In genomic region chr9:89179535-89179919, GRCh38 we compare ENCODE assay signal across 9 cellular contexts. TPM values are rescaled to one million over a fixed set of nuclear protein-coding genes. Genes with fewer than 3 reads are reported as not detected.
DNase-seq lines count a peak whose midpoint lies in the region; ATAC-seq and TF ChIP-seq lines count a peak whose summit lies in the region.
"Had no signal": no experiment of that assay in that cellular context is flagged by ENCODE, and none has a peak within 500 bp of the region (broad histone marks: within the 10 kb centered on the region; RNA-seq: fewer than 3 reads in every experiment).

No MANE protein-coding gene starts in this region.

- H3K4me3 Mint-ChIP-seq in Caco-2 (ENCODE audit: unreplicated experiment), result peak overlapping the region; percentile 93
- H3K4me3 Mint-ChIP-seq in natural killer cell treated with Interleukin-12 subunit alpha and Interleukin-12 subunit beta and Interleukin-15 and Interleukin-18, amount 100 ng/mL, for 72 hours, result peak overlapping the region; percentile 74

- peak overlapping the region; percentile 97 for H3K27ac Mint-ChIP-seq in Caco-2 (ENCODE audit: unreplicated experiment)
- H3K27ac Mint-ChIP-seq in natural killer cell treated with Interleukin-12 subunit alpha and Interleukin-12 subunit beta and Interleukin-15 and Interleukin-18, amount 100 ng/mL, for 72 hours, result peak overlapping the region; percentile 57 to 82

- no peaks in the 10 kb centered on the region for H3K27me3 ChIP-seq in Caco-2 (replicated peaks; ENCODE audit: control insufficient read depth, insufficient read depth, low read length)
- peaks cover 2% of the 10 kb centered on the region for H3K27me3 ChIP-seq in endocrine pancreas (ENCODE audit: control insufficient read depth, insufficient read depth, low read length)

- H3K9me3 ChIP-seq in Caco-2 (no peaks in the 10 kb centered on the region), endocrine pancreas (ENCODE audit: control insufficient read depth, low read length) (no peaks in the 10 kb centered on the region)

- intact Hi-C loops in Caco-2 (cut with micrococcal nuclease; ENCODE audit: unreplicated experiment), result no loop called here

- H3K4me1 ChIP-seq in Caco-2 (no peaks in the 10 kb centered on the region), endocrine pancreas (ENCODE audit: control insufficient read depth, insufficient read depth, low read length) (peaks cover 5% of the 10 kb centered on the region)

- no peaks in the 10 kb centered on the region for H3K9me3 Mint-ChIP-seq in Caco-2 (ENCODE audit: unreplicated experiment)
- H3K9me3 Mint-ChIP-seq in natural killer cell treated with Interleukin-12 subunit alpha and Interleukin-12 subunit beta and Interleukin-15 and Interleukin-18, amount 100 ng/mL, for 72 hours, result no peaks in the 10 kb centered on the region

- DNase-seq in Caco-2 (no peak), NCI-H226 (peak; percentile 21), COR-L47 (lab: John Stamatoyannopoulos, UW) (no peak)
- no peak for DNase-seq in natural killer cell treated with Interleukin-12 subunit alpha and Interleukin-12 subunit beta and Interleukin-15 and Interleukin-18, amount 100 ng/mL, for 72 hours (ENCODE audit: low spot score)

- CTCF ChIA-PET in Caco-2 (lab: Charles Lee), result interaction anchor here (1.1 kb wide), 1 partner anchor 99 kb away, joined by 4 read pairs; no protein-coding TSS in a partner anchor

- H3K27me3 Mint-ChIP-seq in Caco-2 (ENCODE audit: insufficient read depth, unreplicated experiment), result no peaks in the 10 kb centered on the region
- peaks cover 44 to 61% of the 10 kb centered on the region in 2 donors for H3K27me3 Mint-ChIP-seq in natural killer cell treated with Interleukin-12 subunit alpha and Interleukin-12 subunit beta and Interleukin-15 and Interleukin-18, amount 100 ng/mL, for 72 hours

- no peak for ATAC-seq in natural killer cell treated with Interleukin-12 subunit alpha and Interleukin-12 subunit beta and Interleukin-15 and Interleukin-18, amount 100 ng/mL, for 72 hours
- no peak for ATAC-seq in GM18907 (IDR thresholded peaks at IDR 0.05; ENCODE audit: unreplicated experiment)
- no peak for ATAC-seq in GM18519 (IDR thresholded peaks at IDR 0.05; ENCODE audit: low FRiP score, unreplicated experiment)
- ATAC-seq in GM19467 (IDR thresholded peaks at IDR 0.05; ENCODE audit: unreplicated experiment), result no peak
- ATAC-seq: K562 had no signal

- no peak for TF ChIP-seq CTCF in Caco-2 (IDR thresholded peaks at IDR 0.05; ENCODE audit: insufficient read depth in 1 of 2, low read depth in 1 of 2, low read length in 1 of 2, severe bottlenecking in 1 of 2, unreplicated experiment in 1 of 2)

- H3K36me3 ChIP-seq in Caco-2 (ENCODE audit: control insufficient read depth, insufficient read depth, low read length) (no peaks in the 10 kb centered on the region), endocrine pancreas (ENCODE audit: control insufficient read depth, insufficient read depth, low read length) (no peaks in the 10 kb centered on the region)

- H3K4me3 ChIP-seq in Caco-2 (ENCODE audit: low read depth, low read length), result peak overlapping the region; percentile 14
- H3K4me3 ChIP-seq in endocrine pancreas (ENCODE audit: control insufficient read depth, insufficient read depth, low read length), result peak overlapping the region; percentile 15
- H3K4me3 ChIP-seq: K562 had no signal

- peaks cover 14% of the 10 kb centered on the region for H3K4me1 Mint-ChIP-seq in Caco-2 (ENCODE audit: low read depth, unreplicated experiment)
- H3K4me1 Mint-ChIP-seq in natural killer cell treated with Interleukin-12 subunit alpha and Interleukin-12 subunit beta and Interleukin-15 and Interleukin-18, amount 100 ng/mL, for 72 hours (ENCODE audit: low read depth in 2 of 2), result peaks cover 13 to 16% of the 10 kb centered on the region in 2 donors

- BruUV-seq in Caco-2 (replicated peaks; lab: Mats Ljungman, UMichigan), result no TSS peak

- H3K9ac ChIP-seq in endocrine pancreas (ENCODE audit: control insufficient read depth, insufficient read depth, low read length), result peak overlapping the region; percentile 52

- peaks cover 9% of the 10 kb centered on the region for H3K36me3 Mint-ChIP-seq in Caco-2 (ENCODE audit: insufficient read depth, unreplicated experiment)
- peaks cover 6% of the 10 kb centered on the region for H3K36me3 Mint-ChIP-seq in natural killer cell treated with Interleukin-12 subunit alpha and Interleukin-12 subunit beta and Interleukin-15 and Interleukin-18, amount 100 ng/mL, for 72 hours

- POLR2A ChIA-PET in Caco-2 (lab: Charles Lee), result no interaction called here

RNA-seq across cellular contexts. Expression of gene SHC3, which starts 0.9 kb away (rescaled TPM):
- 0.19 and 0.20 TPM in 2 replicates for total RNA-seq in Caco-2 (2022)
- not detected for total RNA-seq in natural killer cell treated with Interleukin-12 subunit alpha and Interleukin-12 subunit beta and Interleukin-15 and Interleukin-18, amount 100 ng/mL, for 72 hours
- total RNA-seq: K562 had no signal
